Comparison of ENCODE assay signal across 15 cellular contexts in the genomic region with DNA sequence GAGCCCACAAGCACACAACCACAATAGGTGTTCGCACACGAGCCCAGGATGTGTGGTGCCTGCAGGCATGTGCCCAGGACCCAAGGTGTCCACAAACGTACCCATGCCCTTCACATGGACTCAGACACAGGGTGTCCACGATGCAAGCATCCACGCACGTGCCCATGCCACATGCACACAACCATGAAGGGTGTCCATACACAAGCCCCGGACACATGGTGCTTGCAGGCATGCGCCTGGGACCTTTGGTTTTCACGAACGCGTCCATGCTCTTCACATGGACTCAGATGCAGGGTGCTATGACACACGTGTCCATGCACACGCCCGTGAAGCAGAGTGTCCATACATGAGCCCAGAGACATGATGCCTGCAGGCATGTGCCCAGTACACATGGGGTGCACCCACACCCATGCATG. TPM values are rescaled to one million over a fixed set of nuclear protein-coding genes. Genes with fewer than 3 reads are reported as not detected.
A peak's percentile ranks its signal among the peaks of the same experiment; 100 is the strongest.
DNase-seq lines count a peak whose midpoint lies in the region; ATAC-seq lines count a peak whose summit lies in the region.
"Had no signal": no experiment of that assay in that cellular context is flagged by ENCODE, and none has a peak within 500 bp of the region (broad histone marks: within the 10 kb centered on the region; RNA-seq: fewer than 3 reads in every experiment).

No MANE protein-coding gene starts in this region.

- intact Hi-C loops in activated CD4-positive, alpha-beta T cell treated with anti-CD3 and anti-CD28 coated beads for 36 hours (cut with DNase I, micrococcal nuclease): no loop called here
- intact Hi-C loops in activated CD4-positive, alpha-beta T cell treated with anti-CD3 and anti-CD28 coated beads, Interleukin-2, amount 10 ng/mL, durations not matched to agents 24 days and 14 days (cut with micrococcal nuclease): no loop called here

- no peaks in the 10 kb centered on the region for H3K9me3 Mint-ChIP-seq in activated CD4-positive, alpha-beta T cell treated with anti-CD3 and anti-CD28 coated beads for 36 hours (ENCODE audit: low read depth)
- no peaks in the 10 kb centered on the region for H3K9me3 Mint-ChIP-seq in activated CD4-positive, alpha-beta T cell treated with anti-CD3 and anti-CD28 coated beads, Interleukin-2, amount 10 ng/mL, durations not matched to agents 24 days and 14 days

- H3K27ac Mint-ChIP-seq in activated CD4-positive, alpha-beta T cell treated with anti-CD3 and anti-CD28 coated beads for 36 hours: no peak overlapping the region
- H3K27ac Mint-ChIP-seq in activated CD4-positive, alpha-beta T cell treated with anti-CD3 and anti-CD28 coated beads, Interleukin-2, amount 10 ng/mL, durations not matched to agents 24 days and 14 days: no peak overlapping the region

- DNase-seq in activated CD4-positive, alpha-beta T cell treated with anti-CD3 and anti-CD28 coated beads for 36 hours: peak; percentile 4
- DNase-seq in activated CD4-positive, alpha-beta T cell treated with anti-CD3 and anti-CD28 coated beads, Interleukin-2, amount 10 ng/mL, durations not matched to agents 24 days and 14 days: no peak
- peak; percentile 40 for DNase-seq in activated CD8-positive, alpha-beta memory T cell treated with anti-CD3 and anti-CD28 coated beads for 24 hours
- peak; percentile 27 for DNase-seq in left lobe of liver (ENCODE audit: low spot score)
- peak; percentile 17 for DNase-seq in stimulated activated CD8-positive, alpha-beta memory T cell treated with anti-CD3 and anti-CD28 coated beads, Interleukin-4, amount 100 ng/mL, for 48 hours
- DNase-seq in NCI-H510A treated with DMSO at 0.1 percent for 48 hours (lab: John Stamatoyannopoulos, UW): no peak
- no peak for DNase-seq in COLO668 (lab: John Stamatoyannopoulos, UW; ENCODE audit: unreplicated experiment)
- DNase-seq in T-helper 1 cell: no peak
- DNase-seq: cortex of kidney, DMS79, NCI-H2029, NCI-H524 treated with DMSO at 0.1 percent for 48 hours, OCI-M1, T1000 had no signal

- CTCF ChIA-PET in activated CD4-positive, alpha-beta T cell treated with anti-CD3 and anti-CD28 coated beads for 36 hours (lab: Charles Lee): no interaction called here

- H3K27me3 Mint-ChIP-seq in activated CD4-positive, alpha-beta T cell treated with anti-CD3 and anti-CD28 coated beads for 36 hours: no peaks in the 10 kb centered on the region
- no peaks in the 10 kb centered on the region for H3K27me3 Mint-ChIP-seq in activated CD4-positive, alpha-beta T cell treated with anti-CD3 and anti-CD28 coated beads, Interleukin-2, amount 10 ng/mL, durations not matched to agents 24 days and 14 days

- no peaks in the 10 kb centered on the region for H3K36me3 Mint-ChIP-seq in activated CD4-positive, alpha-beta T cell treated with anti-CD3 and anti-CD28 coated beads for 36 hours (ENCODE audit: low read depth)
- H3K36me3 Mint-ChIP-seq in activated CD4-positive, alpha-beta T cell treated with anti-CD3 and anti-CD28 coated beads, Interleukin-2, amount 10 ng/mL, durations not matched to agents 24 days and 14 days (ENCODE audit: low read depth): no peaks in the 10 kb centered on the region

- POLR2A ChIA-PET in activated CD4-positive, alpha-beta T cell treated with anti-CD3 and anti-CD28 coated beads for 36 hours (lab: Charles Lee): no interaction called here

- no peak for ATAC-seq in activated CD4-positive, alpha-beta T cell treated with anti-CD3 and anti-CD28 coated beads for 36 hours
- no peak for ATAC-seq in left lobe of liver
- ATAC-seq: esophagus mucosa had no signal

- no peak overlapping the region for H3K4me3 Mint-ChIP-seq in activated CD4-positive, alpha-beta T cell treated with anti-CD3 and anti-CD28 coated beads for 36 hours
- no peak overlapping the region for H3K4me3 Mint-ChIP-seq in activated CD4-positive, alpha-beta T cell treated with anti-CD3 and anti-CD28 coated beads, Interleukin-2, amount 10 ng/mL, durations not matched to agents 24 days and 14 days

- H3K4me1 Mint-ChIP-seq in activated CD4-positive, alpha-beta T cell treated with anti-CD3 and anti-CD28 coated beads for 36 hours: no peaks in the 10 kb centered on the region
- H3K4me1 Mint-ChIP-seq in activated CD4-positive, alpha-beta T cell treated with anti-CD3 and anti-CD28 coated beads, Interleukin-2, amount 10 ng/mL, durations not matched to agents 24 days and 14 days: no peaks in the 10 kb centered on the region

RNA-seq across cellular contexts. Expression of a gene that starts 53.4 kb away (rescaled TPM):
- total RNA-seq in activated CD4-positive, alpha-beta T cell treated with anti-CD3 and anti-CD28 coated beads for 36 hours: under 1 TPM in 1 of 2 experiments, not detected in 1; 0.04 TPM
- total RNA-seq in activated CD4-positive, alpha-beta T cell treated with anti-CD3 and anti-CD28 coated beads, Interleukin-2, amount 10 ng/mL, durations not matched to agents 24 days and 14 days: not detected in 2 replicates
- total RNA-seq in left lobe of liver: 0.05 TPM

Comparison
In these comparisons a context has a peak if more than half of its experiments do, and no peak if none do; other contexts are left out.
1. DNase-seq: peak in activated CD4-positive, alpha-beta T cell treated with anti-CD3 and anti-CD28 coated beads for 36 hours (single experiment), activated CD8-positive, alpha-beta memory T cell treated with anti-CD3 and anti-CD28 coated beads for 24 hours (single experiment), left lobe of liver (single experiment) and stimulated activated CD8-positive, alpha-beta memory T cell treated with anti-CD3 and anti-CD28 coated beads, Interleukin-4, amount 100 ng/mL, for 48 hours (single experiment); none in activated CD4-positive, alpha-beta T cell treated with anti-CD3 and anti-CD28 coated beads, Interleukin-2, amount 10 ng/mL, durations not matched to agents 24 days and 14 days (single experiment), NCI-H510A treated with DMSO at 0.1 percent for 48 hours (single experiment), COLO668 (single experiment) and T-helper 1 cell (0 of 5).